ENCODE assay signal across 22 cellular contexts in genomic region chr3:4806535-4807108, GRCh38.
DNase-seq lines count a peak whose midpoint lies in the region; ATAC-seq lines count a peak whose summit lies in the region.
"Had no signal": no experiment of that assay in that cellular context is flagged by ENCODE, and none has a peak within 500 bp of the region (broad histone marks: within the 10 kb centered on the region; RNA-seq: fewer than 3 reads in every experiment).

No MANE protein-coding gene starts in this region.

- no peak for DNase-seq in activated T-cell treated with anti-CD3 and anti-CD28 coated beads, Interleukin-2, amount 50 U/mL, for 24 hours
- DNase-seq in activated T-cell treated with anti-CD3 and anti-CD28 coated beads, Interleukin-2, amount 50 U/mL, for 4 hours, result no peak
- no peak for DNase-seq in activated naive CD8-positive, alpha-beta T cell treated with anti-CD3 and anti-CD28 coated beads, Interleukin-2, amount 50 U/mL, for 24 hours
- DNase-seq in stimulated activated effector memory CD8-positive, alpha-beta T cell treated with anti-CD3 and anti-CD28 coated beads, Interleukin-12 subunit alpha, Interleukin-12 subunit beta, amount 100 ng/mL, for 72 hours (ENCODE audit: low spot score in 2 of 2), result no peak
- no peak for DNase-seq in Right ventricle myocardium inferior (ENCODE audit: missing footprints)
- DNase-seq: activated B cell treated with CpG ODN at 0.5 μM for 24 hours; aorta; CD4-positive, alpha-beta memory T cell; effector CD4-positive, alpha-beta T cell; glutamatergic neuron; mesenchymal stem cell; NCI-H1092; NCI-H1694 treated with DMSO at 0.1 percent for 48 hours; NCI-H446 treated with DMSO at 0.1 percent for 48 hours; NCI-H774; SIG-M5; trophoblast cell had no signal

- H3K4me3 Mint-ChIP-seq in activated T-cell treated with anti-CD3 and anti-CD28 coated beads, Interleukin-2, amount 50 U/mL, for 24 hours, result peak overlapping the region; percentile 40
- no peak overlapping the region for H3K4me3 Mint-ChIP-seq in activated T-cell treated with anti-CD3 and anti-CD28 coated beads, Interleukin-2, amount 50 U/mL, for 4 hours
- H3K4me3 Mint-ChIP-seq in T-helper 1 cell treated with Interleukin-12 subunit alpha and Interleukin-12 subunit beta and Interleukin-4 antibody, amounts not matched to agents 30 μg/mL and 1 μg/mL, for 36 hours, result no peak overlapping the region
- H3K4me3 Mint-ChIP-seq in activated naive CD8-positive, alpha-beta T cell treated with anti-CD3 and anti-CD28 coated beads, Interleukin-2, amount 50 U/mL, for 24 hours, result no peak overlapping the region
- peak overlapping the region; percentile 67 for H3K4me3 Mint-ChIP-seq in stimulated activated effector memory CD8-positive, alpha-beta T cell treated with anti-CD3 and anti-CD28 coated beads, Interleukin-12 subunit alpha, Interleukin-12 subunit beta, amount 100 ng/mL, for 72 hours
- H3K4me3 Mint-ChIP-seq: activated B cell treated with CpG ODN at 0.5 μM for 24 hours, GM23338 had no signal

- intact Hi-C loops in Right ventricle myocardium inferior (cut with DNase I), result no loop called here

- H3K36me3 Mint-ChIP-seq in activated T-cell treated with anti-CD3 and anti-CD28 coated beads, Interleukin-2, amount 50 U/mL, for 24 hours (ENCODE audit: low read depth), result peaks cover 83% of the 10 kb centered on the region
- peaks cover 53% of the 10 kb centered on the region for H3K36me3 Mint-ChIP-seq in activated T-cell treated with anti-CD3 and anti-CD28 coated beads, Interleukin-2, amount 50 U/mL, for 4 hours (ENCODE audit: insufficient read depth)
- H3K36me3 Mint-ChIP-seq in T-helper 1 cell treated with Interleukin-12 subunit alpha and Interleukin-12 subunit beta and Interleukin-4 antibody, amounts not matched to agents 30 μg/mL and 1 μg/mL, for 36 hours (ENCODE audit: low read depth), result peaks cover 76% of the 10 kb centered on the region
- H3K36me3 Mint-ChIP-seq in activated naive CD8-positive, alpha-beta T cell treated with anti-CD3 and anti-CD28 coated beads, Interleukin-2, amount 50 U/mL, for 24 hours (ENCODE audit: low read depth), result peaks cover 67% of the 10 kb centered on the region
- peaks cover 80% of the 10 kb centered on the region for H3K36me3 Mint-ChIP-seq in stimulated activated effector memory CD8-positive, alpha-beta T cell treated with anti-CD3 and anti-CD28 coated beads, Interleukin-12 subunit alpha, Interleukin-12 subunit beta, amount 100 ng/mL, for 72 hours

- H3K27ac Mint-ChIP-seq in activated T-cell treated with anti-CD3 and anti-CD28 coated beads, Interleukin-2, amount 50 U/mL, for 24 hours, result peak overlapping the region; percentile 57
- peak overlapping the region; percentile 49 for H3K27ac Mint-ChIP-seq in T-helper 1 cell treated with Interleukin-12 subunit alpha and Interleukin-12 subunit beta and Interleukin-4 antibody, amounts not matched to agents 30 μg/mL and 1 μg/mL, for 36 hours
- H3K27ac Mint-ChIP-seq in activated naive CD8-positive, alpha-beta T cell treated with anti-CD3 and anti-CD28 coated beads, Interleukin-2, amount 50 U/mL, for 24 hours, result peak overlapping the region; percentile 56
- H3K27ac Mint-ChIP-seq in stimulated activated effector memory CD8-positive, alpha-beta T cell treated with anti-CD3 and anti-CD28 coated beads, Interleukin-12 subunit alpha, Interleukin-12 subunit beta, amount 100 ng/mL, for 72 hours, result peak overlapping the region; percentile 90
- H3K27ac Mint-ChIP-seq: GM23338 had no signal

- H3K9me3 Mint-ChIP-seq in activated T-cell treated with anti-CD3 and anti-CD28 coated beads, Interleukin-2, amount 50 U/mL, for 24 hours, result no peaks in the 10 kb centered on the region
- H3K9me3 Mint-ChIP-seq in activated T-cell treated with anti-CD3 and anti-CD28 coated beads, Interleukin-2, amount 50 U/mL, for 4 hours, result no peaks in the 10 kb centered on the region
- H3K9me3 Mint-ChIP-seq in T-helper 1 cell treated with Interleukin-12 subunit alpha and Interleukin-12 subunit beta and Interleukin-4 antibody, amounts not matched to agents 30 μg/mL and 1 μg/mL, for 36 hours, result peaks cover 3% of the 10 kb centered on the region
- H3K9me3 Mint-ChIP-seq in activated naive CD8-positive, alpha-beta T cell treated with anti-CD3 and anti-CD28 coated beads, Interleukin-2, amount 50 U/mL, for 24 hours, result no peaks in the 10 kb centered on the region
- H3K9me3 Mint-ChIP-seq in stimulated activated effector memory CD8-positive, alpha-beta T cell treated with anti-CD3 and anti-CD28 coated beads, Interleukin-12 subunit alpha, Interleukin-12 subunit beta, amount 100 ng/mL, for 72 hours, result no peaks in the 10 kb centered on the region
- H3K9me3 Mint-ChIP-seq: activated B cell treated with CpG ODN at 0.5 μM for 24 hours, GM23338 had no signal

- peaks cover 43% of the 10 kb centered on the region for H3K4me1 Mint-ChIP-seq in activated T-cell treated with anti-CD3 and anti-CD28 coated beads, Interleukin-2, amount 50 U/mL, for 24 hours (ENCODE audit: low read depth)
- H3K4me1 Mint-ChIP-seq in activated T-cell treated with anti-CD3 and anti-CD28 coated beads, Interleukin-2, amount 50 U/mL, for 4 hours (ENCODE audit: low read depth), result peaks cover 34% of the 10 kb centered on the region
- H3K4me1 Mint-ChIP-seq in T-helper 1 cell treated with Interleukin-12 subunit alpha and Interleukin-12 subunit beta and Interleukin-4 antibody, amounts not matched to agents 30 μg/mL and 1 μg/mL, for 36 hours (ENCODE audit: low read depth), result peaks cover 63% of the 10 kb centered on the region
- peaks cover 39% of the 10 kb centered on the region for H3K4me1 Mint-ChIP-seq in activated naive CD8-positive, alpha-beta T cell treated with anti-CD3 and anti-CD28 coated beads, Interleukin-2, amount 50 U/mL, for 24 hours
- peaks cover 89% of the 10 kb centered on the region for H3K4me1 Mint-ChIP-seq in stimulated activated effector memory CD8-positive, alpha-beta T cell treated with anti-CD3 and anti-CD28 coated beads, Interleukin-12 subunit alpha, Interleukin-12 subunit beta, amount 100 ng/mL, for 72 hours
- H3K4me1 Mint-ChIP-seq: activated B cell treated with CpG ODN at 0.5 μM for 24 hours, GM23338 had no signal

- ATAC-seq in activated T-cell treated with anti-CD3 and anti-CD28 coated beads, Interleukin-2, amount 50 U/mL, for 4 hours, result no peak
- ATAC-seq in activated naive CD8-positive, alpha-beta T cell treated with anti-CD3 and anti-CD28 coated beads, Interleukin-2, amount 50 U/mL, for 24 hours, result no peak
- no peak for ATAC-seq in stimulated activated effector memory CD8-positive, alpha-beta T cell treated with anti-CD3 and anti-CD28 coated beads, Interleukin-12 subunit alpha, Interleukin-12 subunit beta, amount 100 ng/mL, for 72 hours
- no peak for ATAC-seq in Right ventricle myocardium inferior
- no peak for ATAC-seq in GM21526 (IDR thresholded peaks at IDR 0.05; ENCODE audit: low FRiP score, unreplicated experiment)
- no peak for ATAC-seq in activated CD4-positive, CD25-positive, alpha-beta regulatory T cell treated with anti-CD3 and anti-CD28 coated beads, Interleukin-2, amount 50 U/mL, for 24 hours
- ATAC-seq: GM23338, left lobe of liver had no signal

- no peaks in the 10 kb centered on the region for H3K27me3 Mint-ChIP-seq in activated T-cell treated with anti-CD3 and anti-CD28 coated beads, Interleukin-2, amount 50 U/mL, for 24 hours
- no peaks in the 10 kb centered on the region for H3K27me3 Mint-ChIP-seq in activated T-cell treated with anti-CD3 and anti-CD28 coated beads, Interleukin-2, amount 50 U/mL, for 4 hours (ENCODE audit: low read depth)
- no peaks in the 10 kb centered on the region for H3K27me3 Mint-ChIP-seq in T-helper 1 cell treated with Interleukin-12 subunit alpha and Interleukin-12 subunit beta and Interleukin-4 antibody, amounts not matched to agents 30 μg/mL and 1 μg/mL, for 36 hours (ENCODE audit: low read depth)
- no peaks in the 10 kb centered on the region for H3K27me3 Mint-ChIP-seq in activated naive CD8-positive, alpha-beta T cell treated with anti-CD3 and anti-CD28 coated beads, Interleukin-2, amount 50 U/mL, for 24 hours
- H3K27me3 Mint-ChIP-seq: activated B cell treated with CpG ODN at 0.5 μM for 24 hours; CD4-positive, alpha-beta memory T cell had no signal

Comparison
In these comparisons a context has a peak if more than half of its experiments do, and no peak if none do; other contexts are left out.
1. H3K4me3 Mint-ChIP-seq: peak in activated T-cell treated with anti-CD3 and anti-CD28 coated beads, Interleukin-2, amount 50 U/mL, for 24 hours (single experiment) and stimulated activated effector memory CD8-positive, alpha-beta T cell treated with anti-CD3 and anti-CD28 coated beads, Interleukin-12 subunit alpha, Interleukin-12 subunit beta, amount 100 ng/mL, for 72 hours (single experiment); none in activated T-cell treated with anti-CD3 and anti-CD28 coated beads, Interleukin-2, amount 50 U/mL, for 4 hours (single experiment), T-helper 1 cell treated with Interleukin-12 subunit alpha and Interleukin-12 subunit beta and Interleukin-4 antibody, amounts not matched to agents 30 μg/mL and 1 μg/mL, for 36 hours (single experiment) and activated naive CD8-positive, alpha-beta T cell treated with anti-CD3 and anti-CD28 coated beads, Interleukin-2, amount 50 U/mL, for 24 hours (single experiment).
2. Peak in every context shown above with its lines, with median percentiles within 50 percentile points of each other: H3K27ac Mint-ChIP-seq.